3 cellular contexts compared by ENCODE assay signal in genomic region chr16:82947675-82948074, GRCh38.
"Had no signal": no experiment of that assay in that cellular context is flagged by ENCODE, and none has a peak within 500 bp of the region (broad histone marks: within the 10 kb centered on the region; RNA-seq: fewer than 3 reads in every experiment).

No MANE protein-coding gene starts in this region.

- DNase-seq: GDM1, GF-D8 had no signal

- H3K4me3 ChIP-seq: GM12878 had no signal

- ATAC-seq: GM12878 had no signal
